In genomic region chr17:74892013-74892841, GRCh38 we compare ENCODE assay signal across 17 cellular contexts. TPM values are rescaled to one million over a fixed set of nuclear protein-coding genes. Genes with fewer than 3 reads are reported as not detected.
DNase-seq lines count a peak whose midpoint lies in the region; ATAC-seq and TF ChIP-seq lines count a peak whose summit lies in the region.
"Had no signal": no experiment of that assay in that cellular context is flagged by ENCODE, and none has a peak within 500 bp of the region (broad histone marks: within the 10 kb centered on the region; RNA-seq: fewer than 3 reads in every experiment).

No MANE protein-coding gene starts in this region.

- DNase-seq in NCI-H2196 (lab: John Stamatoyannopoulos, UW; ENCODE audit: unreplicated experiment) (peak; percentile 57), NCI-H2196 treated with DMSO at 0.1 percent for 48 hours (lab: John Stamatoyannopoulos, UW; ENCODE audit: unreplicated experiment) (no peak), left lung (peak in 1 of 2 donors; percentile 47)
- no peak for DNase-seq in effector memory CD8-positive, alpha-beta T cell
- DNase-seq: activated B cell treated with CpG ODN at 0.5 μM for 24 hours; activated CD8-positive, alpha-beta memory T cell treated with anti-CD3 and anti-CD28 coated beads, Interleukin-2, amount 10 ng/mL, durations not matched to agents 7 days and 5 days; activated naive CD4-positive, alpha-beta T cell; natural killer cell; SW 1271 had no signal

- H3K4me3 ChIP-seq in left lung, result no peak overlapping the region

- H3K4me1 Mint-ChIP-seq in effector memory CD8-positive, alpha-beta T cell (ENCODE audit: low read depth in 2 of 2), result peaks cover 3 to 4% of the 10 kb centered on the region in 2 donors

- no peaks in the 10 kb centered on the region for H3K9me3 ChIP-seq in left lung
- H3K9me3 ChIP-seq: suprapubic skin had no signal

- no peak overlapping the region for H3K27ac Mint-ChIP-seq in effector memory CD8-positive, alpha-beta T cell
- H3K27ac Mint-ChIP-seq: activated B cell treated with CpG ODN at 0.5 μM for 24 hours; activated CD8-positive, alpha-beta memory T cell treated with anti-CD3 and anti-CD28 coated beads, Interleukin-2, amount 10 ng/mL, durations not matched to agents 7 days and 5 days; natural killer cell had no signal

- TF ChIP-seq CTCF in VCaP (conservative IDR thresholded peaks at IDR 0.05) (peak; percentile 24; the same call in 1 of the 2 replicates), left lung (IDR thresholded peaks at IDR 0.05) (no peak)

- peaks cover 0 to 17% of the 10 kb centered on the region in 2 donors for H3K4me1 ChIP-seq in left lung

- no peak overlapping the region for H3K4me3 Mint-ChIP-seq in effector memory CD8-positive, alpha-beta T cell
- H3K4me3 Mint-ChIP-seq: activated B cell treated with CpG ODN at 0.5 μM for 24 hours; activated CD8-positive, alpha-beta memory T cell treated with anti-CD3 and anti-CD28 coated beads, Interleukin-2, amount 10 ng/mL, durations not matched to agents 7 days and 5 days; natural killer cell had no signal

- H3K27ac ChIP-seq in VCaP, result no peak overlapping the region
- no peak overlapping the region for H3K27ac ChIP-seq in left lung
- H3K27ac ChIP-seq: suprapubic skin had no signal

- H3K9me3 Mint-ChIP-seq in effector memory CD8-positive, alpha-beta T cell, result no peaks in the 10 kb centered on the region
- H3K9me3 Mint-ChIP-seq: activated B cell treated with CpG ODN at 0.5 μM for 24 hours, natural killer cell had no signal

- H3K27me3 ChIP-seq in left lung, result peaks cover 39 to 87% of the 10 kb centered on the region in 2 donors

- H3K27me3 Mint-ChIP-seq in effector memory CD8-positive, alpha-beta T cell, result peaks cover 53 to 72% of the 10 kb centered on the region in 2 donors

- peaks cover 8% of the 10 kb centered on the region for H3K36me3 Mint-ChIP-seq in effector memory CD8-positive, alpha-beta T cell (ENCODE audit: insufficient read depth)
- H3K36me3 Mint-ChIP-seq: activated CD8-positive, alpha-beta memory T cell treated with anti-CD3 and anti-CD28 coated beads, Interleukin-2, amount 10 ng/mL, durations not matched to agents 7 days and 5 days; natural killer cell had no signal

- intact Hi-C loops in left lung (cut with DNase I), result no loop called here

- ATAC-seq in left lung (peak; percentile 83), GM18498 (IDR thresholded peaks at IDR 0.05; ENCODE audit: unreplicated experiment) (no peak), HG03039 (IDR thresholded peaks at IDR 0.05; ENCODE audit: unreplicated experiment) (no peak), HG02973 (IDR thresholded peaks at IDR 0.05; ENCODE audit: unreplicated experiment) (no peak)
- no peak for ATAC-seq in effector memory CD8-positive, alpha-beta T cell (replicated peaks)

- H3K36me3 ChIP-seq in left lung, result no peaks in the 10 kb centered on the region
- H3K36me3 ChIP-seq: suprapubic skin had no signal

RNA-seq across cellular contexts. Expression of gene FADS6, which starts 1.2 kb away (rescaled TPM):
- total RNA-seq in left lung, result not detected
- total RNA-seq: activated B cell treated with CpG ODN at 0.5 μM for 24 hours; activated CD8-positive, alpha-beta memory T cell treated with anti-CD3 and anti-CD28 coated beads, Interleukin-2, amount 10 ng/mL, durations not matched to agents 7 days and 5 days; astrocyte; natural killer cell; NCI-H460 had no signal

RNA-seq across cellular contexts. Expression of gene FDXR, which starts 19.4 kb away (rescaled TPM):
- 10 to 100 TPM in 1 of 2 donors, 1 to 10 TPM in 1; 7.7 to 17.2 TPM for total RNA-seq in left lung

RNA-seq across cellular contexts. Expression of gene USH1G, which starts 30.8 kb away (rescaled TPM):
- not detected for total RNA-seq in left lung
- total RNA-seq: activated B cell treated with CpG ODN at 0.5 μM for 24 hours; activated CD8-positive, alpha-beta memory T cell treated with anti-CD3 and anti-CD28 coated beads, Interleukin-2, amount 10 ng/mL, durations not matched to agents 7 days and 5 days; natural killer cell; NCI-H460 had no signal

RNA-seq across cellular contexts. Expression of gene OTOP2, which starts 31.8 kb away (rescaled TPM):
- total RNA-seq in left lung, result not detected
- total RNA-seq: activated B cell treated with CpG ODN at 0.5 μM for 24 hours; activated CD8-positive, alpha-beta memory T cell treated with anti-CD3 and anti-CD28 coated beads, Interleukin-2, amount 10 ng/mL, durations not matched to agents 7 days and 5 days; astrocyte; liver; natural killer cell; NCI-H460 had no signal

RNA-seq across cellular contexts. Expression of gene GRIN2C, which starts 32.5 kb away (rescaled TPM):
- under 1 TPM in 1 of 2 donors, not detected in 1; 0.26 TPM for total RNA-seq in left lung
- total RNA-seq: activated B cell treated with CpG ODN at 0.5 μM for 24 hours, natural killer cell, NCI-H460 had no signal
